In the genomic region with DNA sequence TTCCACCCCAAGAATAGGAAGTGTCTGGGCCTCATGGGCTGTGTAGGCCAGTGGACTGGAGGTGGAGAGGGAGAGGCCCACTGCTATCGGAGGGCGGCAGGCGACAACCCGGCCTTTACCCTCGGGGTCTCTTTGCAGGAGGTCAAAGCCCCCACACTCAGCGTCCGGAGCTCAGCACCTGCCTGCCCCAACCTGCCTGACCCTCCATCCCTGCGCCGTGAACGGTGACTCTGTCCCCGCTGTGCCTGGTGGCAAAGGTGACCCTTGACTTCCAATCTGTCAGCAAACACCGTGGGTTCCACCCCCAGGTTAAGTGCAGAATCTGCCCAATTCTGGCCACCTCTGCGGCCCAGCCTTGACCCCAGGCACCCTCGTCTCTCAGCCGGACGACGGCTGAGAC, we compare ENCODE assay signal across 7 cellular contexts. TPM values are rescaled to one million over a fixed set of nuclear protein-coding genes. Genes with fewer than 3 reads are reported as not detected.
"Had no signal": no experiment of that assay in that cellular context is flagged by ENCODE, and none has a peak within 500 bp of the region (broad histone marks: within the 10 kb centered on the region; RNA-seq: fewer than 3 reads in every experiment).

No MANE protein-coding gene starts in this region.

- H3K4me3 ChIP-seq: GM23248, HAP-1 had no signal

- H3K9me3 ChIP-seq: HAP-1 had no signal

- H2AFZ ChIP-seq: GM23248 had no signal

- DNase-seq: GM23248, GOT3, Karpas-422, KBM-7 had no signal

- H3K4me2 ChIP-seq: KMS-11 had no signal

- H3K4me1 ChIP-seq: HAP-1 had no signal

- H3K36me3 ChIP-seq: HAP-1 had no signal

- H3K27ac ChIP-seq: GM23248, KMS-11 had no signal

- H3K9ac ChIP-seq: GM23248, KMS-11 had no signal

RNA-seq across cellular contexts. Expression of gene GALNT9, which starts 15.7 kb away (rescaled TPM):
- total RNA-seq: HT-29 had no signal
